ENCODE assay signal across 24 cellular contexts in the genomic region with DNA sequence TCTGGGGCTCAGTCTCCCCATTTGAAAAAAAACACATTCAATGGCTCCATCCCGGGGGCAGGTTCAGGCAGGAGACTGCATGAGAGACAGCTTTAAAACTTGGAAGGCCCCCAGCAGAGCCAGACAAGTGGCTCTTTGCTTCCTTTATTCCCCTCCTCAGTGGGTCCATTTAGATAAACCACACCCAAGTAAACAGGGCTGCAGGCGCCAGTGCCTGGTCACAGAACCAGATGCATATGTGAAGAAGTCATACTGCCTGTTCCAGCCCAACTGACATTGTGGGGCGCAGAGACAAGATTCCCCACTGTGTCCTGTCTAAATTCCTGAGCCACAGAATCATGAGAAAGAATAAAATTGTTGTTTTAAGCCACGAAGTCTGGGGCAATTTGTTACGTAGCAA. TPM values are rescaled to one million over a fixed set of nuclear protein-coding genes. Genes with fewer than 3 reads are reported as not detected.
A peak's percentile ranks its signal among the peaks of the same experiment; 100 is the strongest.
DNase-seq lines count a peak whose midpoint lies in the region; ATAC-seq, FAIRE-seq and TF ChIP-seq lines count a peak whose summit lies in the region.
"Had no signal": no experiment of that assay in that cellular context is flagged by ENCODE, and none has a peak within 500 bp of the region (broad histone marks: within the 10 kb centered on the region; RNA-seq: fewer than 3 reads in every experiment).

No MANE protein-coding gene starts in this region.

- no peak for FAIRE-seq in astrocyte (lab: Jason Lieb, UNC)
- no peak for FAIRE-seq in pancreas (lab: Jason Lieb, UNC)
- FAIRE-seq: kidney had no signal

- H3K27ac ChIP-seq in ACC112 (ENCODE audit: low read depth, low read length) (peak overlapping the region; percentile 49), GM23248 (peak overlapping the region; percentile 86), astrocyte (ENCODE audit: low read depth, low read length) (peak overlapping the region; percentile 88), pancreas (no peak overlapping the region), upper lobe of right lung (no peak overlapping the region)
- H3K27ac ChIP-seq: adrenal gland, gastrocnemius medialis, suprapubic skin had no signal

- H3K27ac Mint-ChIP-seq in astrocyte (ENCODE audit: unreplicated experiment), result no peak overlapping the region
- H3K27ac Mint-ChIP-seq: T-helper 17 cell had no signal

- H2AFZ ChIP-seq in ACC112 (ENCODE audit: low read length, unreplicated experiment), result no peak overlapping the region
- no peak overlapping the region for H2AFZ ChIP-seq in GM23248
- no peak overlapping the region for H2AFZ ChIP-seq in astrocyte (ENCODE audit: low read depth, low read length)

- H3K4me1 ChIP-seq in ACC112 (ENCODE audit: control insufficient read depth, insufficient read depth, low read length, unreplicated experiment), result peaks cover 73% of the 10 kb centered on the region
- H3K4me1 ChIP-seq in GM23248 (ENCODE audit: insufficient read depth), result peaks cover 97% of the 10 kb centered on the region
- peaks cover 57% of the 10 kb centered on the region for H3K4me1 ChIP-seq in astrocyte (ENCODE audit: insufficient read depth, low read length)
- H3K4me1 ChIP-seq in pancreas, result no peaks in the 10 kb centered on the region
- H3K4me1 ChIP-seq in upper lobe of right lung, result peaks cover 12% of the 10 kb centered on the region
- H3K4me1 ChIP-seq: gastrocnemius medialis, HAP-1 had no signal

- ATAC-seq in pancreas, result no peak
- no peak for ATAC-seq in upper lobe of right lung
- ATAC-seq in HG02981 (IDR thresholded peaks at IDR 0.05; ENCODE audit: unreplicated experiment), result no peak
- ATAC-seq: gastrocnemius medialis, T-helper 17 cell had no signal

- peaks cover 42% of the 10 kb centered on the region for H3K36me3 ChIP-seq in ACC112 (ENCODE audit: insufficient read depth, low read length)
- H3K36me3 ChIP-seq in GM23248 (ENCODE audit: low read depth), result peaks cover 61% of the 10 kb centered on the region
- H3K36me3 ChIP-seq in astrocyte (ENCODE audit: insufficient read depth, low read length), result peaks cover 18% of the 10 kb centered on the region
- no peaks in the 10 kb centered on the region for H3K36me3 ChIP-seq in pancreas
- H3K36me3 ChIP-seq in upper lobe of right lung, result no peaks in the 10 kb centered on the region
- H3K36me3 ChIP-seq: adrenal gland, gastrocnemius medialis, HAP-1, suprapubic skin had no signal

- H3K79me2 ChIP-seq in ACC112 (ENCODE audit: control insufficient read depth, insufficient read depth, low read length, unreplicated experiment) (peaks cover 98% of the 10 kb centered on the region), GM23248 (ENCODE audit: insufficient read depth) (peaks cover 100% of the 10 kb centered on the region), astrocyte (ENCODE audit: insufficient read depth, low read length) (peaks cover 99% of the 10 kb centered on the region)

- H3K36me3 Mint-ChIP-seq in astrocyte (ENCODE audit: low read depth, unreplicated experiment), result peaks cover 14% of the 10 kb centered on the region

- no peaks in the 10 kb centered on the region for H3K9me2 ChIP-seq in GM23248 (ENCODE audit: insufficient read depth)

- H3K27me3 Mint-ChIP-seq in astrocyte (ENCODE audit: low read depth, unreplicated experiment), result no peaks in the 10 kb centered on the region

- H3K4me3 ChIP-seq in ACC112 (ENCODE audit: low read depth, low read length) (no peak overlapping the region), GM23248 (no peak overlapping the region), astrocyte (ENCODE audit: insufficient read depth, low read depth, low read length) (no peak overlapping the region), pancreas (no peak overlapping the region), upper lobe of right lung (no peak overlapping the region)
- H3K4me3 ChIP-seq: adrenal gland, gastrocnemius medialis, HAP-1, lung, suprapubic skin had no signal

- peak overlapping the region; percentile 98 for H3K9ac ChIP-seq in GM23248
- peak overlapping the region; percentile 61 for H3K9ac ChIP-seq in astrocyte (ENCODE audit: low read length)

- H3K9me3 ChIP-seq in GM23248 (ENCODE audit: low read depth) (no peaks in the 10 kb centered on the region), astrocyte (ENCODE audit: insufficient read depth, low read depth, low read length) (no peaks in the 10 kb centered on the region), pancreas (no peaks in the 10 kb centered on the region), upper lobe of right lung (no peaks in the 10 kb centered on the region)
- H3K9me3 ChIP-seq: adrenal gland, gastrocnemius medialis, HAP-1, suprapubic skin had no signal

- H3K9me3 Mint-ChIP-seq in astrocyte (ENCODE audit: unreplicated experiment), result peaks cover 2% of the 10 kb centered on the region

- no peak overlapping the region for H3K4me3 Mint-ChIP-seq in astrocyte (ENCODE audit: unreplicated experiment)
- H3K4me3 Mint-ChIP-seq: T-helper 17 cell had no signal

- no peak for TF ChIP-seq CTCF in astrocyte (IDR thresholded peaks at IDR 0.05; ENCODE audit: insufficient read depth, low read depth, low read length)
- TF ChIP-seq CTCF in pancreas (IDR thresholded peaks at IDR 0.05), result no peak
- no peak for TF ChIP-seq CTCF in upper lobe of right lung (IDR thresholded peaks at IDR 0.05)

- peaks cover 100% of the 10 kb centered on the region for H3F3A ChIP-seq in GM23248 (ENCODE audit: insufficient read depth)

- H3K4me2 ChIP-seq in GM23248 (ENCODE audit: unreplicated experiment) (peak overlapping the region; percentile 55), astrocyte (ENCODE audit: low read length) (peak overlapping the region; percentile 43)

- H4K20me1 ChIP-seq in GM23248 (ENCODE audit: insufficient read depth) (no peaks in the 10 kb centered on the region; the same call in 1 of the 2 replicates), astrocyte (ENCODE audit: insufficient read depth, low read length) (peaks cover 34% of the 10 kb centered on the region)

- DNase-seq in GM23248 (peak; percentile 79), astrocyte (ENCODE audit: low read depth) (peak; percentile 57), medulla oblongata (ENCODE audit: extremely low spot score) (peak; percentile 44), pancreas (no peak), upper lobe of right lung (no peak), UCSD-AML1 (lab: John Stamatoyannopoulos, UW; ENCODE audit: unreplicated experiment) (no peak)
- DNase-seq: activated CD4-positive, alpha-beta T cell treated with anti-CD3 and anti-CD28 coated beads, Interleukin-2, amount 50 U/mL, for 4 hours; adrenal gland; central memory CD4-positive, alpha-beta T cell; DMS53; effector CD8-positive, alpha-beta T cell; gastrocnemius medialis; kidney; NCI-H1436; NCI-H2171; NCI-H526; SIG-M5; stimulated activated CD8-positive, alpha-beta memory T cell treated with anti-CD3 and anti-CD28 coated beads, Interleukin-4, amount 100 ng/mL, for 48 hours; T-helper 17 cell had no signal

- 28 to 29% methylated on average over 5 of the region's 5 CpGs for WGBS in GM23248 (ENCODE audit: low coverage in 1 of 2, low lambda C conversion rate in 2 of 2, missing lambda C conversion rate in 2 of 2), 2 experiments
- 80 to 86% methylated on average over 5 of the region's 5 CpGs for WGBS in pancreas, 2 donors

- peaks cover 47% of the 10 kb centered on the region for H3K4me1 Mint-ChIP-seq in astrocyte (ENCODE audit: low read depth, unreplicated experiment)

- intact Hi-C loops in pancreas (cut with DNase I) (no loop called here), upper lobe of right lung (cut with DNase I) (no loop called here)

- in situ Hi-C loops in GM23248 (cut with MboI), result loop anchor here (25.0 kb wide), 2 partner anchors 99 to 274 kb away; no protein-coding TSS in a partner anchor

- H3K27me3 ChIP-seq in ACC112 (ENCODE audit: insufficient read depth, low read length) (no peaks in the 10 kb centered on the region), GM23248 (replicated peaks; ENCODE audit: insufficient read depth) (no peaks in the 10 kb centered on the region), astrocyte (ENCODE audit: insufficient read depth, low read length) (no peaks in the 10 kb centered on the region), pancreas (no peaks in the 10 kb centered on the region), upper lobe of right lung (no peaks in the 10 kb centered on the region)
- H3K27me3 ChIP-seq: adrenal gland, gastrocnemius medialis, suprapubic skin had no signal

RNA-seq across cellular contexts. Expression of gene FBN1, which starts 9.0 kb away (rescaled TPM):
- 1,478 and 1,559 TPM in 2 replicates for total RNA-seq in GM23248 (2014; rRNA removed; shearing (Covaris generic))
- 346 and 374 TPM in 2 replicates for polyA plus RNA-seq in GM23248 (2016; fragmentation: Nextera tagmentation; extraction: Ambion mirVana)
- total RNA-seq in astrocyte, result 210 and 298 TPM in 2 replicates
- 10 to 100 TPM in 3 of 6 donors, 1 to 10 TPM in 3; 2.4 to 35.2 (median 14.1) TPM for total RNA-seq in pancreas
- 1 to 10 TPM; 1.5 to 1.9 TPM for polyA plus RNA-seq in pancreas
- 46.9 TPM for total RNA-seq in upper lobe of right lung

Comparison
In these comparisons a context has a peak if more than half of its experiments do, and no peak if none do; other contexts are left out.
1. H3K27ac ChIP-seq: peak in ACC112 (single experiment), GM23248 (single experiment) and astrocyte (single experiment); none in pancreas (0 of 4) and upper lobe of right lung (single experiment).
2. DNase-seq: peak in GM23248 (single experiment), astrocyte (single experiment) and medulla oblongata (single experiment); none in pancreas (0 of 6), upper lobe of right lung (single experiment) and UCSD-AML1 (single experiment).